Comparison of ENCODE assay signal across 1 cellular context in the genomic region with DNA sequence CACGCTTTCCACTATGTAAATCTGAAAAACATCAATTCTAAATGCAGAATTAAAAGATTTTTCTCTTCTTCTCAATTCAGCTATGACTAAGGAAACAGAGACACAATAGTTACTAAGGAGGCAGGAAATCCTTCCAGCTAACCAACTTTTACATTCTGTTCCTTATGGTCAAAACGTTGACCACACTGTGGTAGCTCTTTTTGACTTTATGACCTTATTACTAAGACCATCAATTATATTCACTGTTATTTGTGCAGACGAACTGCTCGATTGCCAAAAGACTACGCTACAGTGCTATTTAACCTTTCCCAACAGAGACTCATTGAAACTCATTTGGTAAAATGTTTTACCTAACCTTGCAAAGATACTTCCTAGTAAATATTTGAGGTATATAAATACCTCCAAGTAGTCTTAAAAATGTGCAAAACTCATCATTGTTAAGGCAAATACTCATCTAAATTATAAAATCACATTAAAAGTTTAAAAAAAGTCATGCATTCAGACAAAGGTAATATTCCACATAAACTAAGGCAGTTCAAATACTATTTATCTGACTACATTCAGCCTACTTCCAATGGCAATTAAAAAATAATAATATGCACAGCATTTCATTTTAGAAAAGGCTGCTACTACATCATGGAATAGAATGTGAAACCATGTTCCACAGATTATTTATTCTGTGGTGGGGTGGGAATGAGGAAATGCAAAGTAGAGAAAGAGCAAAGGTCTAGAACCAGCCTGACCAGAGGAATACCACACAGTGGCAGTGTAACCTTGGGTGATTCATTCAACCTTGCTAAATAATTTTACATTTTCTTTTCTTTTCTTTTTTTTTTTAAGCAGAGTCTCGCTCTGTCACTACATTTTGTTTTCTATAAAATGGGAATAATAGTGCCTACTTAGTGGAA.
A peak's percentile ranks its signal among the peaks of the same experiment; 100 is the strongest.
TF ChIP-seq lines count a peak whose summit lies in the region.

No MANE protein-coding gene starts in this region.

TF ChIP-seq in HepG2, 621 proteins besides CTCF, POLR2A, EP300 and RAD21 (continued from another document):
- TF ChIP-seq, protein P1, sequence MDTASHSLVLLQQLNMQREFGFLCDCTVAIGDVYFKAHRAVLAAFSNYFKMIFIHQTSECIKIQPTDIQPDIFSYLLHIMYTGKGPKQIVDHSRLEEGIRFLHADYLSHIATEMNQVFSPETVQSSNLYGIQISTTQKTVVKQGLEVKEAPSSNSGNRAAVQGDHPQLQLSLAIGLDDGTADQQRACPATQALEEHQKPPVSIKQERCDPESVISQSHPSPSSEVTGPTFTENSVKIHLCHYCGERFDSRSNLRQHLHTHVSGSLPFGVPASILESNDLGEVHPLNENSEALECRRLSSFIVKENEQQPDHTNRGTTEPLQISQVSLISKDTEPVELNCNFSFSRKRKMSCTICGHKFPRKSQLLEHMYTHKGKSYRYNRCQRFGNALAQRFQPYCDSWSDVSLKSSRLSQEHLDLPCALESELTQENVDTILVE (CRISPR knock-in tag; IDR thresholded peaks at IDR 0.05) = 0 out of 2 replicates have a peak, but pooled peaks have one; percentile 19
- TF ChIP-seq CEBPB (IDR thresholded peaks at IDR 0.05; ENCODE audit: borderline replicate concordance, low read depth, low read length) = peak; percentile 44; the same call in 1 of the 2 replicates
- 0 out of 2 replicates have a peak, but pooled peaks have one; percentile 26 for TF ChIP-seq KLF11 (CRISPR knock-in tag; IDR thresholded peaks at IDR 0.05)
- peak; percentile 63 for TF ChIP-seq MIER3 (CRISPR knock-in tag; IDR thresholded peaks at IDR 0.05; ENCODE audit: borderline replicate concordance)
- peak; percentile 73 for TF ChIP-seq SAP130 (CRISPR knock-in tag; IDR thresholded peaks at IDR 0.05; ENCODE audit: low read depth)
- TF ChIP-seq ELF4 (CRISPR knock-in tag; IDR thresholded peaks at IDR 0.05; ENCODE audit: borderline replicate concordance) = peak; percentile 95
- peak; percentile 16; the same call in 1 of the 2 replicates for TF ChIP-seq RARA (CRISPR knock-in tag; IDR thresholded peaks at IDR 0.05)
- peak; percentile 20; the same call in 1 of the 2 replicates for TF ChIP-seq ETV5 (CRISPR knock-in tag; IDR thresholded peaks at IDR 0.05; ENCODE audit: borderline replicate concordance)
- TF ChIP-seq STAG1 (CRISPR knock-in tag; IDR thresholded peaks at IDR 0.05) = peak; percentile 71
- TF ChIP-seq, protein P2, sequence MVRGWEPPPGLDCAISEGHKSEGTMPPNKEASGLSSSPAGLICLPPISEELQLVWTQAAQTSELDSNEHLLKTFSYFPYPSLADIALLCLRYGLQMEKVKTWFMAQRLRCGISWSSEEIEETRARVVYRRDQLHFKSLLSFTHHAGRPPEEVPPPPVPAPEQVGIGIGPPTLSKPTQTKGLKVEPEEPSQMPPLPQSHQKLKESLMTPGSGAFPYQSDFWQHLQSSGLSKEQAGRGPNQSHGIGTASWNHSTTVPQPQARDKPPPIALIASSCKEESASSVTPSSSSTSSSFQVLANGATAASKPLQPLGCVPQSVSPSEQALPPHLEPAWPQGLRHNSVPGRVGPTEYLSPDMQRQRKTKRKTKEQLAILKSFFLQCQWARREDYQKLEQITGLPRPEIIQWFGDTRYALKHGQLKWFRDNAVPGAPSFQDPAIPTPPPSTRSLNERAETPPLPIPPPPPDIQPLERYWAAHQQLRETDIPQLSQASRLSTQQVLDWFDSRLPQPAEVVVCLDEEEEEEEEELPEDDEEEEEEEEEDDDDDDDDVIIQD (CRISPR knock-in tag; IDR thresholded peaks at IDR 0.05; ENCODE audit: low read depth) = peak; percentile 96
- TF ChIP-seq NFIC (IDR thresholded peaks at IDR 0.05; ENCODE audit: low read length) = peak; percentile 17; the same call in 1 of the 2 replicates
- TF ChIP-seq ARHGAP35 (CRISPR knock-in tag; IDR thresholded peaks at IDR 0.05; ENCODE audit: borderline replicate concordance) = no peak
- 0 out of 2 replicates have a peak, but pooled peaks have one; percentile 51 for TF ChIP-seq MIER2 (CRISPR knock-in tag; IDR thresholded peaks at IDR 0.05)
- TF ChIP-seq, protein P3, sequence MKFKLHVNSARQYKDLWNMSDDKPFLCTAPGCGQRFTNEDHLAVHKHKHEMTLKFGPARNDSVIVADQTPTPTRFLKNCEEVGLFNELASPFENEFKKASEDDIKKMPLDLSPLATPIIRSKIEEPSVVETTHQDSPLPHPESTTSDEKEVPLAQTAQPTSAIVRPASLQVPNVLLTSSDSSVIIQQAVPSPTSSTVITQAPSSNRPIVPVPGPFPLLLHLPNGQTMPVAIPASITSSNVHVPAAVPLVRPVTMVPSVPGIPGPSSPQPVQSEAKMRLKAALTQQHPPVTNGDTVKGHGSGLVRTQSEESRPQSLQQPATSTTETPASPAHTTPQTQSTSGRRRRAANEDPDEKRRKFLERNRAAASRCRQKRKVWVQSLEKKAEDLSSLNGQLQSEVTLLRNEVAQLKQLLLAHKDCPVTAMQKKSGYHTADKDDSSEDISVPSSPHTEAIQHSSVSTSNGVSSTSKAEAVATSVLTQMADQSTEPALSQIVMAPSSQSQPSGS (CRISPR knock-in tag; IDR thresholded peaks at IDR 0.05) = 0 out of 2 replicates have a peak, but pooled peaks have one; percentile 43
- peak; percentile 76 for TF ChIP-seq FOXA3 (CRISPR knock-in tag; IDR thresholded peaks at IDR 0.05)
- peak; percentile 36; the same call in 1 of the 2 replicates for TF ChIP-seq ZNF652 (CRISPR knock-in tag; IDR thresholded peaks at IDR 0.05; ENCODE audit: borderline replicate concordance, low read depth)
- TF ChIP-seq ZNF614 (CRISPR knock-in tag; IDR thresholded peaks at IDR 0.05; ENCODE audit: borderline replicate concordance) = peak; percentile 68; the same call in 1 of the 2 replicates
- no peak for TF ChIP-seq SSRP1 (CRISPR knock-in tag; IDR thresholded peaks at IDR 0.05)
- TF ChIP-seq, protein P4, sequence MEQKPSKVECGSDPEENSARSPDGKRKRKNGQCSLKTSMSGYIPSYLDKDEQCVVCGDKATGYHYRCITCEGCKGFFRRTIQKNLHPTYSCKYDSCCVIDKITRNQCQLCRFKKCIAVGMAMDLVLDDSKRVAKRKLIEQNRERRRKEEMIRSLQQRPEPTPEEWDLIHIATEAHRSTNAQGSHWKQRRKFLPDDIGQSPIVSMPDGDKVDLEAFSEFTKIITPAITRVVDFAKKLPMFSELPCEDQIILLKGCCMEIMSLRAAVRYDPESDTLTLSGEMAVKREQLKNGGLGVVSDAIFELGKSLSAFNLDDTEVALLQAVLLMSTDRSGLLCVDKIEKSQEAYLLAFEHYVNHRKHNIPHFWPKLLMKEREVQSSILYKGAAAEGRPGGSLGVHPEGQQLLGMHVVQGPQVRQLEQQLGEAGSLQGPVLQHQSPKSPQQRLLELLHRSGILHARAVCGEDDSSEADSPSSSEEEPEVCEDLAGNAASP (CRISPR knock-in tag; IDR thresholded peaks at IDR 0.05; ENCODE audit: borderline replicate concordance) = peak; percentile 31; the same call in 1 of the 2 replicates
- no peak for TF ChIP-seq MAF1 (CRISPR knock-in tag; IDR thresholded peaks at IDR 0.05; ENCODE audit: borderline replicate concordance)
- TF ChIP-seq, protein P5, sequence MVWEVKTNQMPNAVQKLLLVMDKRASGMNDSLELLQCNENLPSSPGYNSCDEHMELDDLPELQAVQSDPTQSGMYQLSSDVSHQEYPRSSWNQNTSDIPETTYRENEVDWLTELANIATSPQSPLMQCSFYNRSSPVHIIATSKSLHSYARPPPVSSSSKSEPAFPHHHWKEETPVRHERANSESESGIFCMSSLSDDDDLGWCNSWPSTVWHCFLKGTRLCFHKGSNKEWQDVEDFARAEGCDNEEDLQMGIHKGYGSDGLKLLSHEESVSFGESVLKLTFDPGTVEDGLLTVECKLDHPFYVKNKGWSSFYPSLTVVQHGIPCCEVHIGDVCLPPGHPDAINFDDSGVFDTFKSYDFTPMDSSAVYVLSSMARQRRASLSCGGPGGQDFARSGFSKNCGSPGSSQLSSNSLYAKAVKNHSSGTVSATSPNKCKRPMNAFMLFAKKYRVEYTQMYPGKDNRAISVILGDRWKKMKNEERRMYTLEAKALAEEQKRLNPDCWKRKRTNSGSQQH (CRISPR knock-in tag; IDR thresholded peaks at IDR 0.05; ENCODE audit: low read depth) = no peak
- TF ChIP-seq HDAC2 (CRISPR knock-in tag; IDR thresholded peaks at IDR 0.05) = peak; percentile 68
- TF ChIP-seq ZNF24 (IDR thresholded peaks at IDR 0.05) = no peak
- TF ChIP-seq ZSCAN30 (CRISPR knock-in tag; IDR thresholded peaks at IDR 0.05) = no peak
- TF ChIP-seq MED13 (CRISPR knock-in tag; IDR thresholded peaks at IDR 0.05) = no peak
- peak; percentile 45; the same call in 1 of the 2 replicates for TF ChIP-seq TARDBP (CRISPR knock-in tag; IDR thresholded peaks at IDR 0.05)
- TF ChIP-seq SNAPC2 (CRISPR knock-in tag; IDR thresholded peaks at IDR 0.05) = peak; percentile 82; the same call in 1 of the 2 replicates
- TF ChIP-seq, protein P6, sequence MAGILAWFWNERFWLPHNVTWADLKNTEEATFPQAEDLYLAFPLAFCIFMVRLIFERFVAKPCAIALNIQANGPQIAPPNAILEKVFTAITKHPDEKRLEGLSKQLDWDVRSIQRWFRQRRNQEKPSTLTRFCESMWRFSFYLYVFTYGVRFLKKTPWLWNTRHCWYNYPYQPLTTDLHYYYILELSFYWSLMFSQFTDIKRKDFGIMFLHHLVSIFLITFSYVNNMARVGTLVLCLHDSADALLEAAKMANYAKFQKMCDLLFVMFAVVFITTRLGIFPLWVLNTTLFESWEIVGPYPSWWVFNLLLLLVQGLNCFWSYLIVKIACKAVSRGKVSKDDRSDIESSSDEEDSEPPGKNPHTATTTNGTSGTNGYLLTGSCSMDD (CRISPR knock-in tag; IDR thresholded peaks at IDR 0.05) = no peak
- TF ChIP-seq, protein P7, sequence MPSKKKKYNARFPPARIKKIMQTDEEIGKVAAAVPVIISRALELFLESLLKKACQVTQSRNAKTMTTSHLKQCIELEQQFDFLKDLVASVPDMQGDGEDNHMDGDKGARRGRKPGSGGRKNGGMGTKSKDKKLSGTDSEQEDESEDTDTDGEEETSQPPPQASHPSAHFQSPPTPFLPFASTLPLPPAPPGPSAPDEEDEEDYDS (CRISPR knock-in tag; IDR thresholded peaks at IDR 0.05) = peak; percentile 32; the same call in 1 of the 2 replicates
- peak; percentile 58; the same call in 1 of the 2 replicates for TF ChIP-seq ZNF124 (CRISPR knock-in tag; IDR thresholded peaks at IDR 0.05)
- TF ChIP-seq CBFB (CRISPR knock-in tag; IDR thresholded peaks at IDR 0.05) = peak; percentile 81; the same call in 1 of the 2 replicates
- peak in 1 of 2 experiments; percentile 57; a peak in 1 of 4 replicates for TF ChIP-seq KLF16 (CRISPR knock-in tag; IDR thresholded peaks at IDR 0.05)
- TF ChIP-seq XRCC5 (optimal IDR thresholded peaks at IDR 0.05; ENCODE audit: low read length) = no peak
- TF ChIP-seq, protein P8, sequence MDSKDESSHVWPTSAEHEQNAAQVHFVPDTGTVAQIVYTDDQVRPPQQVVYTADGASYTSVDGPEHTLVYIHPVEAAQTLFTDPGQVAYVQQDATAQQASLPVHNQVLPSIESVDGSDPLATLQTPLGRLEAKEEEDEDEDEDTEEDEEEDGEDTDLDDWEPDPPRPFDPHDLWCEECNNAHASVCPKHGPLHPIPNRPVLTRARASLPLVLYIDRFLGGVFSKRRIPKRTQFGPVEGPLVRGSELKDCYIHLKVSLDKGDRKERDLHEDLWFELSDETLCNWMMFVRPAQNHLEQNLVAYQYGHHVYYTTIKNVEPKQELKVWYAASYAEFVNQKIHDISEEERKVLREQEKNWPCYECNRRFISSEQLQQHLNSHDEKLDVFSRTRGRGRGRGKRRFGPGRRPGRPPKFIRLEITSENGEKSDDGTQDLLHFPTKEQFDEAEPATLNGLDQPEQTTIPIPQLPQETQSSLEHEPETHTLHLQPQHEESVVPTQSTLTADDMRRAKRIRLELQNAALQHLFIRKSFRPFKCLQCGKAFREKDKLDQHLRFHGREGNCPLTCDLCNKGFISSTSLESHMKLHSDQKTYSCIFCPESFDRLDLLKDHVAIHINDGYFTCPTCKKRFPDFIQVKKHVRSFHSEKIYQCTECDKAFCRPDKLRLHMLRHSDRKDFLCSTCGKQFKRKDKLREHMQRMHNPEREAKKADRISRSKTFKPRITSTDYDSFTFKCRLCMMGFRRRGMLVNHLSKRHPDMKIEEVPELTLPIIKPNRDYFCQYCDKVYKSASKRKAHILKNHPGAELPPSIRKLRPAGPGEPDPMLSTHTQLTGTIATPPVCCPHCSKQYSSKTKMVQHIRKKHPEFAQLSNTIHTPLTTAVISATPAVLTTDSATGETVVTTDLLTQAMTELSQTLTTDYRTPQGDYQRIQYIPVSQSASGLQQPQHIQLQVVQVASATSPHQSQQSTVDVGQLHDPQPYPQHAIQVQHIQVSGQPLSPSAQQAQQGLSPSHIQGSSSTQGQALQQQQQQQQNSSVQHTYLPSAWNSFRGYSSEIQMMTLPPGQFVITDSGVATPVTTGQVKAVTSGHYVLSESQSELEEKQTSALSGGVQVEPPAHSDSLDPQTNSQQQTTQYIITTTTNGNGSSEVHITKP (CRISPR knock-in tag; IDR thresholded peaks at IDR 0.05; ENCODE audit: low read depth) = no peak
- TF ChIP-seq, protein P9, sequence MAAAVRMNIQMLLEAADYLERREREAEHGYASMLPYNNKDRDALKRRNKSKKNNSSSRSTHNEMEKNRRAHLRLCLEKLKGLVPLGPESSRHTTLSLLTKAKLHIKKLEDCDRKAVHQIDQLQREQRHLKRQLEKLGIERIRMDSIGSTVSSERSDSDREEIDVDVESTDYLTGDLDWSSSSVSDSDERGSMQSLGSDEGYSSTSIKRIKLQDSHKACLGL (CRISPR knock-in tag; IDR thresholded peaks at IDR 0.05) = no peak
- no peak for TF ChIP-seq SOX6 (IDR thresholded peaks at IDR 0.05)
- peak; percentile 57; the same call in 1 of the 2 replicates for TF ChIP-seq SOX6 (CRISPR knock-in tag; IDR thresholded peaks at IDR 0.05)
- TF ChIP-seq, protein P10, sequence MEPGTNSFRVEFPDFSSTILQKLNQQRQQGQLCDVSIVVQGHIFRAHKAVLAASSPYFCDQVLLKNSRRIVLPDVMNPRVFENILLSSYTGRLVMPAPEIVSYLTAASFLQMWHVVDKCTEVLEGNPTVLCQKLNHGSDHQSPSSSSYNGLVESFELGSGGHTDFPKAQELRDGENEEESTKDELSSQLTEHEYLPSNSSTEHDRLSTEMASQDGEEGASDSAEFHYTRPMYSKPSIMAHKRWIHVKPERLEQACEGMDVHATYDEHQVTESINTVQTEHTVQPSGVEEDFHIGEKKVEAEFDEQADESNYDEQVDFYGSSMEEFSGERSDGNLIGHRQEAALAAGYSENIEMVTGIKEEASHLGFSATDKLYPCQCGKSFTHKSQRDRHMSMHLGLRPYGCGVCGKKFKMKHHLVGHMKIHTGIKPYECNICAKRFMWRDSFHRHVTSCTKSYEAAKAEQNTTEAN (CRISPR knock-in tag; conservative IDR thresholded peaks at IDR 0.05) = 0 out of 2 replicates have a peak, but pooled peaks have one; percentile 22
- TF ChIP-seq SOX5 (CRISPR knock-in tag; IDR thresholded peaks at IDR 0.05; ENCODE audit: borderline replicate concordance) = peak; percentile 68
- TF ChIP-seq, protein P11, sequence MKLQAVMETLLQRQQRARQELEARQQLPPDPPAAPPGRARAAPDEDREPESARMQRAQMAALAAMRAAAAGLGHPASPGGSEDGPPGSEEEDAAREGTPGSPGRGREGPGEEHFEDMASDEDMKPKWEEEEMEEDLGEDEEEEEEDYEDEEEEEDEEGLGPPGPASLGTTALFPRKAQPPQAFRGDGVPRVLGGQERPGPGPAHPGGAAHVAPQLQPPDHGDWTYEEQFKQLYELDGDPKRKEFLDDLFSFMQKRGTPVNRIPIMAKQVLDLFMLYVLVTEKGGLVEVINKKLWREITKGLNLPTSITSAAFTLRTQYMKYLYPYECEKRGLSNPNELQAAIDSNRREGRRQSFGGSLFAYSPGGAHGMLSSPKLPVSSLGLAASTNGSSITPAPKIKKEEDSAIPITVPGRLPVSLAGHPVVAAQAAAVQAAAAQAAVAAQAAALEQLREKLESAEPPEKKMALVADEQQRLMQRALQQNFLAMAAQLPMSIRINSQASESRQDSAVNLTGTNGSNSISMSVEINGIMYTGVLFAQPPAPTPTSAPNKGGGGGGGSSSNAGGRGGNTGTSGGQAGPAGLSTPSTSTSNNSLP (IDR thresholded peaks at IDR 0.05; ENCODE audit: low read depth, low read length) = peak; percentile 96
- TF ChIP-seq HNF4A (CRISPR knock-in tag; IDR thresholded peaks at IDR 0.05) = peak; percentile 85
